ENCODE assay signal across 1 cellular context in the genomic region with DNA sequence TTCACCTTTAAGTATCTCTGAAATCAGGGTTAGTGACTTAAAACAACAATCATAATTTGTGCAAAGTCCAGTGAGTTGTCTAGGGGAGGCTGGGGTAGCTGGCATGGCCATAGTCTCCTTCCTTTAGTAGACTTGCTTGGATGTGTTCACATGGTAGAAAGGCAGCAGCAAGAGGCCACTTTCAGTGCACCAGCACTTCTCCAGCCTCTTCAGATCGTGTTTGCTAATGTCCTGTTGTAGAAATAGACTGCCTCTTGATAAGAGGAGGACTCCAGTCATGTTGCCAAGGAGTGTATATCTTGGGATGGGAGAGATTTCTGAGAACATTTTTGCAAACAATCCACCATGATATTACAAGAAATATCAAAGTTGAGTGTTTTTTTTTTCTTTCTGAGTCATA.
TF ChIP-seq lines count a peak whose summit lies in the region.

No MANE protein-coding gene starts in this region.

TF ChIP-seq in IMR-90, 13 proteins besides CTCF, POLR2A, EP300 and RAD21:
- no peak for TF ChIP-seq CHD1 (IDR thresholded peaks at IDR 0.05; ENCODE audit: low read depth, low read length)
- TF ChIP-seq, protein P1, sequence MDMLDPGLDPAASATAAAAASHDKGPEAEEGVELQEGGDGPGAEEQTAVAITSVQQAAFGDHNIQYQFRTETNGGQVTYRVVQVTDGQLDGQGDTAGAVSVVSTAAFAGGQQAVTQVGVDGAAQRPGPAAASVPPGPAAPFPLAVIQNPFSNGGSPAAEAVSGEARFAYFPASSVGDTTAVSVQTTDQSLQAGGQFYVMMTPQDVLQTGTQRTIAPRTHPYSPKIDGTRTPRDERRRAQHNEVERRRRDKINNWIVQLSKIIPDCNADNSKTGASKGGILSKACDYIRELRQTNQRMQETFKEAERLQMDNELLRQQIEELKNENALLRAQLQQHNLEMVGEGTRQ (IDR thresholded peaks at IDR 0.05; ENCODE audit: low read depth, low read length) = no peak
- no peak for TF ChIP-seq RCOR1 (IDR thresholded peaks at IDR 0.05; ENCODE audit: insufficient replicate concordance, low read length)
- TF ChIP-seq MAFK (IDR thresholded peaks at IDR 0.05; ENCODE audit: low read depth, low read length) = no peak
- no peak for TF ChIP-seq BHLHE40 (IDR thresholded peaks at IDR 0.05; ENCODE audit: low read depth, low read length)
- no peak for TF ChIP-seq FOS (IDR thresholded peaks at IDR 0.05; ENCODE audit: low read depth, low read length)
- TF ChIP-seq MXI1 (IDR thresholded peaks at IDR 0.05; ENCODE audit: borderline replicate concordance, low read depth, low read length) = no peak
